ENCODE assay signal across 15 cellular contexts in genomic region chr14:104758981-104759975, GRCh38.
"Had no signal": no experiment of that assay in that cellular context is flagged by ENCODE, and none has a peak within 500 bp of the region (broad histone marks: within the 10 kb centered on the region; RNA-seq: fewer than 3 reads in every experiment).

No MANE protein-coding gene starts in this region.

- H3K4me3 Mint-ChIP-seq: activated CD4-positive, alpha-beta T cell treated with anti-CD3 and anti-CD28 coated beads, Interleukin-2, amount 10 ng/mL, durations not matched to agents 24 days and 14 days; activated naive CD8-positive, alpha-beta T cell treated with anti-CD3 and anti-CD28 coated beads, Interleukin-2, amount 50 U/mL, for 24 hours; activated T-helper 1 cell treated with anti-CD3 and anti-CD28 coated beads, Interleukin-12 subunit alpha, Interleukin-12 subunit beta, Interleukin-2, Interleukin-4 antibody, amounts not matched to agents 30 ng/mL and 10 ng/mL and 1 ng/mL, durations not matched to agents 14 hours and 24 hours and 36 hours; natural killer cell had no signal

- H3K9me3 ChIP-seq: ascending aorta, psoas muscle, thoracic aorta had no signal

- DNase-seq: activated CD4-positive, alpha-beta T cell treated with anti-CD3 and anti-CD28 coated beads, Interleukin-2, amount 10 ng/mL, durations not matched to agents 24 days and 14 days; activated CD4-positive, CD25-positive, alpha-beta regulatory T cell; activated CD8-positive, alpha-beta memory T cell treated with anti-CD3 and anti-CD28 coated beads for 24 hours; activated naive CD4-positive, alpha-beta T cell; activated naive CD8-positive, alpha-beta T cell treated with anti-CD3 and anti-CD28 coated beads, Interleukin-2, amount 50 U/mL, for 24 hours; dorsolateral prefrontal cortex; natural killer cell; occipital lobe; psoas muscle had no signal

- H3K27me3 Mint-ChIP-seq: activated CD4-positive, alpha-beta T cell treated with anti-CD3 and anti-CD28 coated beads, Interleukin-2, amount 10 ng/mL, durations not matched to agents 24 days and 14 days; activated naive CD8-positive, alpha-beta T cell treated with anti-CD3 and anti-CD28 coated beads, Interleukin-2, amount 50 U/mL, for 24 hours had no signal

- H3K36me3 Mint-ChIP-seq: natural killer cell had no signal

- H3K27me3 ChIP-seq: ascending aorta, dorsolateral prefrontal cortex had no signal

- H3K4me3 ChIP-seq: ascending aorta, dorsolateral prefrontal cortex, psoas muscle, thoracic aorta had no signal

- ATAC-seq: activated naive CD8-positive, alpha-beta T cell treated with anti-CD3 and anti-CD28 coated beads, Interleukin-2, amount 50 U/mL, for 24 hours; natural killer cell; psoas muscle; sciatic nerve had no signal

- H3K27ac Mint-ChIP-seq: activated CD4-positive, alpha-beta T cell treated with anti-CD3 and anti-CD28 coated beads, Interleukin-2, amount 10 ng/mL, durations not matched to agents 24 days and 14 days; activated naive CD8-positive, alpha-beta T cell treated with anti-CD3 and anti-CD28 coated beads, Interleukin-2, amount 50 U/mL, for 24 hours; activated T-helper 1 cell treated with anti-CD3 and anti-CD28 coated beads, Interleukin-12 subunit alpha, Interleukin-12 subunit beta, Interleukin-2, Interleukin-4 antibody, amounts not matched to agents 30 ng/mL and 10 ng/mL and 1 ng/mL, durations not matched to agents 14 hours and 24 hours and 36 hours; natural killer cell had no signal

- H3K9me3 Mint-ChIP-seq: activated CD4-positive, alpha-beta T cell treated with anti-CD3 and anti-CD28 coated beads, Interleukin-2, amount 10 ng/mL, durations not matched to agents 24 days and 14 days; activated naive CD8-positive, alpha-beta T cell treated with anti-CD3 and anti-CD28 coated beads, Interleukin-2, amount 50 U/mL, for 24 hours; activated T-helper 1 cell treated with anti-CD3 and anti-CD28 coated beads, Interleukin-12 subunit alpha, Interleukin-12 subunit beta, Interleukin-2, Interleukin-4 antibody, amounts not matched to agents 30 ng/mL and 10 ng/mL and 1 ng/mL, durations not matched to agents 14 hours and 24 hours and 36 hours; natural killer cell had no signal

- H3K27ac ChIP-seq: ascending aorta, dorsolateral prefrontal cortex, thoracic aorta had no signal

- FAIRE-seq: endometrium, islet of Langerhans had no signal
